9 cellular contexts compared by ENCODE assay signal in genomic region chr7:77903597-77903996, GRCh38.
DNase-seq lines count a peak whose midpoint lies in the region; ATAC-seq, FAIRE-seq and TF ChIP-seq lines count a peak whose summit lies in the region.
"Had no signal": no experiment of that assay in that cellular context is flagged by ENCODE, and none has a peak within 500 bp of the region (broad histone marks: within the 10 kb centered on the region; RNA-seq: fewer than 3 reads in every experiment).

No MANE protein-coding gene starts in this region.

- no peaks in the 10 kb centered on the region for H3K9me2 ChIP-seq in OCI-LY7 (ENCODE audit: insufficient read depth, low read length)

- BruUV-seq in OCI-LY7 (replicated peaks; lab: Mats Ljungman, UMichigan), result no TSS peak

- H3K4me3 ChIP-seq in OCI-LY7 (ENCODE audit: low read depth, low read length, poor library complexity, severe bottlenecking), result no peak overlapping the region
- H3K4me3 ChIP-seq: transverse colon had no signal

- CTCF ChIA-PET in OCI-LY7 (lab: Charles Lee; ENCODE audit: unreplicated experiment), result no interaction called here

- H4K20me1 ChIP-seq in OCI-LY7 (ENCODE audit: insufficient read depth, low read length), result no peaks in the 10 kb centered on the region

- intact Hi-C loops in OCI-LY7 (cut with micrococcal nuclease; ENCODE audit: unreplicated experiment) (no loop called here), sciatic nerve (cut with DNase I) (no loop called here)

- peak; percentile 11 for FAIRE-seq in D721Med (lab: Jason Lieb, UNC)

- H3K9me3 ChIP-seq in OCI-LY7 (ENCODE audit: low read length), result no peaks in the 10 kb centered on the region
- H3K9me3 ChIP-seq: transverse colon had no signal

- H3K79me2 ChIP-seq in OCI-LY7 (ENCODE audit: insufficient read depth, low read depth, low read length), result peaks cover 41% of the 10 kb centered on the region

- peak overlapping the region; percentile 83 for H3K4me2 ChIP-seq in OCI-LY7 (ENCODE audit: low read length)

- POLR2A ChIA-PET in OCI-LY7 (lab: Charles Lee), result interaction anchor here (0.5 to 2.2 kb wide), 16 partner anchors 8 to 240 kb away, joined by 3 to 9 read pairs (median 4); partner anchors contain the start of genes PHTF2, RSBN1L and TMEM60

- DNase-seq in D721Med (ENCODE audit: insufficient read length, low spot score) (no peak), GM20000 (ENCODE audit: low spot score) (peak; percentile 9), OCI-LY7 (ENCODE audit: low spot score) (peak; percentile 72), germinal center (ENCODE audit: low spot score) (peak; percentile 21), amygdala (lab: John Stamatoyannopoulos, UW) (no peak), nucleus accumbens (lab: John Stamatoyannopoulos, UW) (no peak), sciatic nerve (ENCODE audit: low spot score) (no peak)
- DNase-seq in activated CD8-positive, alpha-beta memory T cell treated with anti-CD3 and anti-CD28 coated beads, Interleukin-2, amount 50 U/mL, for 48 hours, result no peak
- DNase-seq: transverse colon had no signal

- peak overlapping the region; percentile 97 for H3K27ac ChIP-seq in OCI-LY7 (ENCODE audit: low read depth, low read length, poor library complexity, severe bottlenecking)
- H3K27ac ChIP-seq: transverse colon had no signal

- H3K36me3 ChIP-seq in OCI-LY7 (ENCODE audit: insufficient read depth, low read length), result peaks cover 32% of the 10 kb centered on the region

- TF ChIP-seq CTCF in D721Med (IDR thresholded peaks at IDR 0.05; ENCODE audit: insufficient read depth, missing control alignments) (no peak), GM20000 (IDR thresholded peaks at IDR 0.05; ENCODE audit: extremely low read depth, missing control alignments) (peak; percentile 14), OCI-LY7 (conservative IDR thresholded peaks at IDR 0.05; ENCODE audit: low read length) (peak; percentile 79)

- no peak for ATAC-seq in sciatic nerve

- H2AFZ ChIP-seq in OCI-LY7 (ENCODE audit: low read length), result peak overlapping the region; percentile 7; the same call in 1 of the 2 replicates

- H3K4me1 ChIP-seq in OCI-LY7 (ENCODE audit: insufficient read depth, low read length, poor library complexity, severe bottlenecking), result peaks cover 69% of the 10 kb centered on the region

Comparison
In these comparisons a context has a peak if more than half of its experiments do, and no peak if none do; other contexts are left out.
1. DNase-seq: peak in GM20000 (single experiment), OCI-LY7 (single experiment) and germinal center (single experiment); none in D721Med (single experiment), amygdala (0 of 56), activated CD8-positive, alpha-beta memory T cell treated with anti-CD3 and anti-CD28 coated beads, Interleukin-2, amount 50 U/mL, for 48 hours (single experiment), nucleus accumbens (0 of 56) and sciatic nerve (single experiment).